In the genomic region with DNA sequence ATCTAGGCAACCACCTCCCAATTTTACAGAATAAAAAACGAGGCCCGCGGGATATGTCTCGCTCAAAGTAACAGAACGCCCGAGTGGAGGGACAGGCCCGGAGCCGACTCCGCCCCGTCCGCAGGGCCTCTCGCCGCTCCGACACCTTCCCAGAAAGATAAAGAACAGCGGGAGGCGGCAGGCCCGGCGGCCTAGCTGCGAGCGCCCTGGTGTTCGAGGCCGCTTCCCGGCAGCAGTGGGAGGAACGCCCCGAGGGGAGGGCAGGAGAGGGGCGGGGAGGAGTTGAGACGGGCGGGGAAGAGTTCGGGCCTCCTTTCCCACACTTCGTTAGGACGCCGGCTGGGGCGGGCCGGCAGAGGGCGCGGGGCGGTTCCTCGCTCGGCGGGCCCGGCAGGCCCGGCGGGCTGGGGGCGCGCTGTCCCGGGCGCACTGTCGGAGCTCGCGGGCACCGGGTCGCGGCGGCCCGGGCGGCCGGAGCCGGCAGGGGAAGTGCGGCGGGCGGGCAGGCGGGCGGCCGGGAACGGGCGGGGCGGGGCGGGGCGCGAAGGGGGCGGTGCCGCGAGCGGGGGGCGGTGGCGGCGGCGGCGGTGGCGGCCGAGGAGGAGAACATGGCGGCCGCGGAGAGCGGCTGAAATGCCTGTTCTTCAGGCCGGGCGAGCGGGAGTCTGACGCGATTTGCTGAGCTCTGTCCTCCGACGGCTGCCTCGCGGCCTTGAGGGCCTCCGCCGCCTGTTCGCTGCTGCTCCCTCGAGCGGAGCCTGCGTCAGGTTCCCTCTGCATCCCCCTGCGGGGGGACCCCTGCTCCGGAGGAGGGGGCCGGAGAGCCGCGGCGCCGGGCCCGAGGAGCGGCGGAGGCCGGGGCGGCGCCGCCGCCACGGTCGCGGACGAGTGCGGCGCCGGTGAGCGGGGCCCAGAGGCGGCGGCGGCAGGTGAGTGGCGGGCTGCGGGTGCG, we compare ENCODE assay signal across 8 cellular contexts. TPM values are rescaled to one million over a fixed set of nuclear protein-coding genes. Genes with fewer than 3 reads are reported as not detected.
DNase-seq lines count a peak whose midpoint lies in the region; ATAC-seq, FAIRE-seq and TF ChIP-seq lines count a peak whose summit lies in the region.

A gene (plus strand): TSS at position 581 of the 952 bp plus-strand sequence. CDS start 167,424 bp downstream, outside the sequence.

- H3K27me3 Mint-ChIP-seq in activated CD8-positive, alpha-beta memory T cell treated with anti-CD3 and anti-CD28 coated beads, Interleukin-2, amount 10 ng/mL, durations not matched to agents 7 days and 5 days = no peaks in the 10 kb centered on the region
- H3K27me3 Mint-ChIP-seq in mesothelial cell of epicardium (ENCODE audit: low read depth) = no peaks in the 10 kb centered on the region

- peaks cover 18% of the 10 kb centered on the region for H3K4me1 ChIP-seq in endocrine pancreas (ENCODE audit: control insufficient read depth, insufficient read depth, low read length)

- no peaks in the 10 kb centered on the region for H3K9me3 Mint-ChIP-seq in activated CD8-positive, alpha-beta memory T cell treated with anti-CD3 and anti-CD28 coated beads, Interleukin-2, amount 10 ng/mL, durations not matched to agents 7 days and 5 days (ENCODE audit: low read depth)
- H3K9me3 Mint-ChIP-seq in mesothelial cell of epicardium = no peaks in the 10 kb centered on the region

- ATAC-seq in GM21360 (IDR thresholded peaks at IDR 0.05; ENCODE audit: unreplicated experiment) = peak; percentile 67
- ATAC-seq in activated CD8-positive, alpha-beta memory T cell treated with anti-CD3 and anti-CD28 coated beads, Interleukin-2, amount 10 ng/mL, durations not matched to agents 7 days and 5 days = peak; percentile 90

- DNase-seq in COR-L47 (lab: John Stamatoyannopoulos, UW) = peak; percentile 86
- DNase-seq in HTR-8/SVneo (ENCODE audit: insufficient read length, low spot score) = peak; percentile 89
- peak; percentile 86 for DNase-seq in NOMO-1 treated with DMSO at 0.1 percent for 48 hours (lab: John Stamatoyannopoulos, UW; ENCODE audit: unreplicated experiment)
- DNase-seq in activated CD8-positive, alpha-beta memory T cell treated with anti-CD3 and anti-CD28 coated beads, Interleukin-2, amount 10 ng/mL, durations not matched to agents 7 days and 5 days = peak; percentile 94
- peak; percentile 79 to 87 for DNase-seq in mesothelial cell of epicardium (ENCODE audit: low spot score in 2 of 2, unreplicated experiment in 2 of 2)
- peak; percentile 81 for DNase-seq in stimulated activated CD8-positive, alpha-beta memory T cell treated with anti-CD3 and anti-CD28 coated beads, Interleukin-15, amount 100 ng/mL, for 4 hours (ENCODE audit: low read depth in 2 of 2)

- peaks cover 36% of the 10 kb centered on the region for H3K4me1 Mint-ChIP-seq in activated CD8-positive, alpha-beta memory T cell treated with anti-CD3 and anti-CD28 coated beads, Interleukin-2, amount 10 ng/mL, durations not matched to agents 7 days and 5 days
- H3K4me1 Mint-ChIP-seq in mesothelial cell of epicardium = peaks cover 34% of the 10 kb centered on the region

- peak within 1 kb of the TSS; percentile 82 for H3K4me3 Mint-ChIP-seq in activated CD8-positive, alpha-beta memory T cell treated with anti-CD3 and anti-CD28 coated beads, Interleukin-2, amount 10 ng/mL, durations not matched to agents 7 days and 5 days
- peak within 1 kb of the TSS; percentile 89 for H3K4me3 Mint-ChIP-seq in mesothelial cell of epicardium

- H3K36me3 Mint-ChIP-seq in activated CD8-positive, alpha-beta memory T cell treated with anti-CD3 and anti-CD28 coated beads, Interleukin-2, amount 10 ng/mL, durations not matched to agents 7 days and 5 days = no peaks in the 10 kb centered on the region
- H3K36me3 Mint-ChIP-seq in mesothelial cell of epicardium = no peaks in the 10 kb centered on the region

- TF ChIP-seq CTCF in mesothelial cell of epicardium (IDR thresholded peaks at IDR 0.05; ENCODE audit: unreplicated experiment) = no peak

- peak; percentile 26 for FAIRE-seq in HTR-8/SVneo (lab: Jason Lieb, UNC)

- H3K36me3 ChIP-seq in endocrine pancreas (ENCODE audit: control insufficient read depth, insufficient read depth, low read length) = no peaks in the 10 kb centered on the region

- peak within 1 kb of the TSS; percentile 88 for H3K27ac Mint-ChIP-seq in activated CD8-positive, alpha-beta memory T cell treated with anti-CD3 and anti-CD28 coated beads, Interleukin-2, amount 10 ng/mL, durations not matched to agents 7 days and 5 days
- H3K27ac Mint-ChIP-seq in mesothelial cell of epicardium = peak within 1 kb of the TSS; percentile 95

- H3K4me3 ChIP-seq in endocrine pancreas (ENCODE audit: control insufficient read depth, insufficient read depth, low read length) = peak within 1 kb of the TSS; percentile 86

- CTCF ChIA-PET in activated CD8-positive, alpha-beta memory T cell treated with anti-CD3 and anti-CD28 coated beads, Interleukin-2, amount 10 ng/mL, durations not matched to agents 7 days and 5 days (lab: Charles Lee) = interaction anchor here (0.6 to 1.5 kb wide), 3 partner anchors 29 to 335 kb away, joined by 4 read pairs; no protein-coding TSS in a partner anchor

- H3K9ac ChIP-seq in endocrine pancreas (ENCODE audit: control insufficient read depth, insufficient read depth, low read length) = peak within 1 kb of the TSS; percentile 87

- no peaks in the 10 kb centered on the region for H3K9me3 ChIP-seq in endocrine pancreas (ENCODE audit: control insufficient read depth, low read length)

- H3K27me3 ChIP-seq in endocrine pancreas (ENCODE audit: control insufficient read depth, insufficient read depth, low read length) = no peaks in the 10 kb centered on the region

RNA-seq across cellular contexts. Expression of the gene that starts here (rescaled TPM):
- 10 to 100 TPM; 24.4 to 26.2 TPM for total RNA-seq in activated CD8-positive, alpha-beta memory T cell treated with anti-CD3 and anti-CD28 coated beads, Interleukin-2, amount 10 ng/mL, durations not matched to agents 7 days and 5 days
- total RNA-seq in mesothelial cell of epicardium = 35.1 to 37.1 TPM (median 36.8 TPM) in 3 replicates

Comparison
In these comparisons a context has a peak if more than half of its experiments do, and no peak if none do; other contexts are left out.
1. Peak in every context shown above with its lines: DNase-seq, ATAC-seq and H3K4me3 ChIP-seq.